In genomic region chr2:70381821-70382220, GRCh38 we compare ENCODE assay signal across 16 cellular contexts.
DNase-seq lines count a peak whose midpoint lies in the region; ATAC-seq and TF ChIP-seq lines count a peak whose summit lies in the region.
"Had no signal": no experiment of that assay in that cellular context is flagged by ENCODE, and none has a peak within 500 bp of the region (broad histone marks: within the 10 kb centered on the region; RNA-seq: fewer than 3 reads in every experiment).

No MANE protein-coding gene starts in this region.

- CTCF ChIA-PET in WTC11 (lab: Charles Lee), result no interaction called here

- POLR2A ChIA-PET in WTC11 (lab: Charles Lee), result no interaction called here

- no peak overlapping the region for H3K27ac ChIP-seq in BLaER1
- H3K27ac ChIP-seq: upper lobe of left lung had no signal

- no peaks in the 10 kb centered on the region for H3K4me1 Mint-ChIP-seq in WTC11
- H3K4me1 Mint-ChIP-seq: nephron had no signal

- peaks cover 9% of the 10 kb centered on the region for H3K9me3 Mint-ChIP-seq in WTC11
- H3K9me3 Mint-ChIP-seq: nephron had no signal

- no peak for TF ChIP-seq CTCF in WTC11 (IDR thresholded peaks at IDR 0.05)

- H3K4me2 ChIP-seq in BLaER1, result peak overlapping the region; percentile 6; the same call in 1 of the 2 replicates

- H3K27me3 Mint-ChIP-seq in WTC11 (ENCODE audit: low read depth), result peaks cover 87% of the 10 kb centered on the region

- H3K27me3 ChIP-seq in BLaER1, result no peaks in the 10 kb centered on the region
- H3K27me3 ChIP-seq: BE2C, upper lobe of left lung had no signal

- H3K9ac ChIP-seq in BLaER1, result no peak overlapping the region

- no peaks in the 10 kb centered on the region for H4K20me1 ChIP-seq in BLaER1

- H3K4me1 ChIP-seq in BLaER1, result 0 out of 2 replicates have a peak, but pooled peaks cover 4% of the 10 kb centered on the region
- H3K4me1 ChIP-seq: BE2C, upper lobe of left lung had no signal

- H3K9me3 ChIP-seq in BLaER1, result peaks cover 21% of the 10 kb centered on the region
- H3K9me3 ChIP-seq: BE2C, upper lobe of left lung had no signal

- intact Hi-C loops in Right ventricle myocardium inferior (cut with DNase I), result no loop called here

- H3K4me3 Mint-ChIP-seq in WTC11, result no peak overlapping the region
- H3K4me3 Mint-ChIP-seq: nephron had no signal

- H3K36me3 ChIP-seq in BLaER1, result no peaks in the 10 kb centered on the region
- H3K36me3 ChIP-seq: BE2C, upper lobe of left lung had no signal

- no peak overlapping the region for H3K27ac Mint-ChIP-seq in WTC11
- H3K27ac Mint-ChIP-seq: nephron had no signal

- DNase-seq in HPDE6-E6E7 (ENCODE audit: extremely low spot score) (peak; percentile 65), WTC11 (ENCODE audit: low spot score) (no peak), islet precursor cell (peak; percentile 61), foreskin melanocyte (no peak), Right ventricle myocardium inferior (ENCODE audit: missing footprints) (no peak), globus pallidus (ENCODE audit: low spot score) (no peak), putamen (ENCODE audit: low spot score) (no peak)
- DNase-seq: activated CD4-positive, alpha-beta T cell treated with anti-CD3 and anti-CD28 coated beads, Interleukin-2, amount 50 U/mL, for 48 hours; BE2C; head of caudate nucleus; NCI-H345; stimulated activated CD4-positive, alpha-beta T cell treated with anti-CD3 and anti-CD28 coated beads, Interleukin-2, amount 100 ng/mL, for 48 hours had no signal

- H3K36me3 Mint-ChIP-seq in WTC11, result no peaks in the 10 kb centered on the region

- peak; percentile 70; the same call in 1 of the 2 replicates for ATAC-seq in WTC11
- no peak for ATAC-seq in Right ventricle myocardium inferior
- ATAC-seq: Panc1 had no signal

- no peak overlapping the region for H3K4me3 ChIP-seq in BLaER1
- H3K4me3 ChIP-seq: upper lobe of left lung had no signal

TF ChIP-seq in WTC11, 78 proteins besides CTCF, POLR2A, EP300 and RAD21:
- no peak for TF ChIP-seq MAX (CRISPR knock-in tag; IDR thresholded peaks at IDR 0.05)
- no peak for TF ChIP-seq MLX (CRISPR knock-in tag; IDR thresholded peaks at IDR 0.05)
- TF ChIP-seq E2F4 (CRISPR knock-in tag; IDR thresholded peaks at IDR 0.05; ENCODE audit: borderline replicate concordance, low read depth), result no peak
- no peak for TF ChIP-seq MYBL2 (CRISPR knock-in tag; IDR thresholded peaks at IDR 0.05)
- TF ChIP-seq NFE2L1 (CRISPR knock-in tag; IDR thresholded peaks at IDR 0.05), result no peak
- no peak for TF ChIP-seq ATF1 (CRISPR knock-in tag; IDR thresholded peaks at IDR 0.05)
- no peak for TF ChIP-seq GTF2I (CRISPR knock-in tag; conservative IDR thresholded peaks at IDR 0.05)
TF ChIP-seq in WTC11: peak in this region for 0.

Comparison
In these comparisons a context has a peak if more than half of its experiments do, and no peak if none do; other contexts are left out.
1. DNase-seq: peak in HPDE6-E6E7 (single experiment) and islet precursor cell (single experiment); none in WTC11 (single experiment), foreskin melanocyte (single experiment), Right ventricle myocardium inferior (single experiment), globus pallidus (single experiment) and putamen (single experiment).